In genomic region chr5:72107874-72108199, GRCh38 we compare ENCODE assay signal across 8 cellular contexts. TPM values are rescaled to one million over a fixed set of nuclear protein-coding genes. Genes with fewer than 3 reads are reported as not detected.
DNase-seq lines count a peak whose midpoint lies in the region; ATAC-seq and FAIRE-seq lines count a peak whose summit lies in the region.

No MANE protein-coding gene starts in this region.

- no peaks in the 10 kb centered on the region for H3K9me3 Mint-ChIP-seq in activated T-cell treated with anti-CD3 and anti-CD28 coated beads, Interleukin-2, amount 50 U/mL, for 72 hours

- peak overlapping the region; percentile 61 for H3K4me3 ChIP-seq in right cardiac atrium (ENCODE audit: low read length)
- peak overlapping the region; percentile 97 for H3K4me3 ChIP-seq in skeletal muscle satellite cell (ENCODE audit: low read length)

- peaks cover 9% of the 10 kb centered on the region for H3K36me3 ChIP-seq in skeletal muscle satellite cell (ENCODE audit: insufficient read depth, low read length)

- intact Hi-C loops in right cardiac atrium (cut with DNase I): loop anchor here in 3 of 4 donors (5.0 to 10.0 kb wide), 2 partner anchors 323 to 326 kb away; no protein-coding TSS in a partner anchor

- no peaks in the 10 kb centered on the region for H3K27me3 ChIP-seq in right cardiac atrium (ENCODE audit: control insufficient read depth, insufficient read depth)
- no peaks in the 10 kb centered on the region for H3K27me3 ChIP-seq in skeletal muscle satellite cell (ENCODE audit: control insufficient read depth, insufficient read depth, low read length)

- H3K9ac ChIP-seq in skeletal muscle satellite cell (ENCODE audit: low read depth, low read length): peak overlapping the region; percentile 89

- H3K4me2 ChIP-seq in skeletal muscle satellite cell (ENCODE audit: low read length): peak overlapping the region; percentile 93

- FAIRE-seq in frontal cortex (lab: Jason Lieb, UNC): no peak

- peak; percentile 39 for ATAC-seq in HG03342 (IDR thresholded peaks at IDR 0.05; ENCODE audit: unreplicated experiment)
- peak; percentile 42 to 49 for ATAC-seq in activated T-cell treated with anti-CD3 and anti-CD28 coated beads, Interleukin-2, amount 50 U/mL, for 72 hours (replicated peaks in 1 of 2)
- peak; percentile 20 to 36 for ATAC-seq in right cardiac atrium

- WGBS in right cardiac atrium: under 1% methylated on average over 12 of the region's 12 CpGs

- no peak overlapping the region for H3K27ac Mint-ChIP-seq in activated T-cell treated with anti-CD3 and anti-CD28 coated beads, Interleukin-2, amount 50 U/mL, for 72 hours

- H3K27me3 Mint-ChIP-seq in activated T-cell treated with anti-CD3 and anti-CD28 coated beads, Interleukin-2, amount 50 U/mL, for 72 hours (ENCODE audit: low read depth): peaks cover 70% of the 10 kb centered on the region

- H3K4me3 Mint-ChIP-seq in activated T-cell treated with anti-CD3 and anti-CD28 coated beads, Interleukin-2, amount 50 U/mL, for 72 hours: peak overlapping the region; percentile 63 to 79

- peaks cover 3% of the 10 kb centered on the region for H3K4me1 ChIP-seq in right cardiac atrium (ENCODE audit: control insufficient read depth, insufficient read depth, low read length)
- H3K4me1 ChIP-seq in skeletal muscle satellite cell (ENCODE audit: control insufficient read depth, insufficient read depth, low read length): peaks cover 24% of the 10 kb centered on the region

- no peaks in the 10 kb centered on the region for H3K36me3 Mint-ChIP-seq in activated T-cell treated with anti-CD3 and anti-CD28 coated beads, Interleukin-2, amount 50 U/mL, for 72 hours (ENCODE audit: insufficient read depth in 2 of 2)

- DNase-seq in COR-L47 (lab: John Stamatoyannopoulos, UW) (peak; percentile 59), right cardiac atrium (peak in 1 of 3 donors; percentile 66), frontal cortex (ENCODE audit: low spot score in 2 of 2) (no peak)
- DNase-seq in activated T-cell treated with anti-CD3 and anti-CD28 coated beads, Interleukin-2, amount 50 U/mL, for 72 hours: peak; percentile 12 to 24
- no peak for DNase-seq in activated CD8-positive, alpha-beta memory T cell treated with anti-CD3 and anti-CD28 coated beads for 24 hours
- DNase-seq in activated CD4-positive, alpha-beta T cell treated with anti-CD3 and anti-CD28 coated beads, Interleukin-2, amount 50 U/mL, for 1 hour: no peak

- H3K9me3 ChIP-seq in right cardiac atrium (ENCODE audit: control insufficient read depth, low read length) (no peaks in the 10 kb centered on the region), skeletal muscle satellite cell (replicated peaks; ENCODE audit: low read length) (no peaks in the 10 kb centered on the region)

- H3K27ac ChIP-seq in right cardiac atrium (ENCODE audit: low read length): peak overlapping the region; percentile 65

- H3K4me1 Mint-ChIP-seq in activated T-cell treated with anti-CD3 and anti-CD28 coated beads, Interleukin-2, amount 50 U/mL, for 72 hours (ENCODE audit: low read depth): no peaks in the 10 kb centered on the region

RNA-seq across cellular contexts. Expression of gene MAP1B, which starts 0.6 kb away (rescaled TPM):
- 1 to 10 TPM; 5.5 TPM for total RNA-seq in activated T-cell treated with anti-CD3 and anti-CD28 coated beads, Interleukin-2, amount 50 U/mL, for 72 hours
- total RNA-seq in right cardiac atrium (100 to 1,000 TPM in 2 of 4 donors, 10 to 100 TPM in 2; 89.9 to 196 (median 130) TPM), frontal cortex (490 TPM)
- 19.7 TPM for polyA plus RNA-seq in right cardiac atrium
- total RNA-seq in skeletal muscle satellite cell (2012; rRNA removed): 197 and 223 TPM in 2 replicates

Comparison
In these comparisons a context has a peak if more than half of its experiments do, and no peak if none do; other contexts are left out.
1. DNase-seq: peak in COR-L47 (single experiment) and activated T-cell treated with anti-CD3 and anti-CD28 coated beads, Interleukin-2, amount 50 U/mL, for 72 hours (2 of 2); none in activated CD8-positive, alpha-beta memory T cell treated with anti-CD3 and anti-CD28 coated beads for 24 hours (single experiment), frontal cortex (0 of 2) and activated CD4-positive, alpha-beta T cell treated with anti-CD3 and anti-CD28 coated beads, Interleukin-2, amount 50 U/mL, for 1 hour (single experiment).
2. RNA of gene MAP1B, which starts 0.6 kb away (total RNA-seq): 490 TPM in frontal cortex (single experiment) and 89.9 to 196 TPM in right cardiac atrium; 5.5 TPM in activated T-cell treated with anti-CD3 and anti-CD28 coated beads, Interleukin-2, amount 50 U/mL, for 72 hours; every median in the first group is over 10 times any median in the second.
3. Peak in every context shown above with its lines, with median percentiles within 50 percentile points of each other: ATAC-seq.